Comparison of ENCODE assay signal across 1 cellular context in genomic region chr1:23751050-23751814, GRCh38.
TF ChIP-seq lines count a peak whose summit lies in the region.

No MANE protein-coding gene starts in this region.

TF ChIP-seq in HCT116, 20 proteins besides CTCF, POLR2A, EP300 and RAD21 (continued from another document):
- TF ChIP-seq REST (IDR thresholded peaks at IDR 0.05; ENCODE audit: low read depth) (no peak), SP1 (IDR thresholded peaks at IDR 0.05; ENCODE audit: low read depth) (no peak), ELF1 (IDR thresholded peaks at IDR 0.05; ENCODE audit: borderline replicate concordance, low read depth) (no peak), CEBPB (IDR thresholded peaks at IDR 0.05; ENCODE audit: low read depth) (no peak)
